8 cellular contexts compared by ENCODE assay signal in the genomic region with DNA sequence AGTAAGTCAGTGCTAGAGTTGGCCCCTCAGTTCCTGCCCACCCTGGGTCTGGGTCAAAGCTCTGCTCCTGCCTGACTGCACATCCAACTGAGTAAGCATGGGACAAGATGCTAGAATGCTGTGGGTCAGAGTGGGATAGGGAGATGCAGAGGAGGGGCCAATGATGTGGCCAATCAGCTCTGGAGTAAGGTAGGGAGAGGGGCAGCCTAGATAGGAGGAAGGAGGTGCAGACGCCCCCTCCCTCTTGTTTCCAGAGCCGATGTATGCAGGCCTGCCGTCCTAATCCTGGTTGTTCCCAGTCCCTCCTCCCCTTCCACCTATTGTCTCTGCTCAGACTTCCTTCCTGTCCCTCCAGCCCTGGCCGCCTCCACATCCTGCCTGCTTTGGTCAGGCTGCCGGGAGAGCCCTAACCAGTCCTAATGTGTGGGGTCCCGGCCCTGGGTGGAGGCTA. TPM values are rescaled to one million over a fixed set of nuclear protein-coding genes. Genes with fewer than 3 reads are reported as not detected.
A peak's percentile ranks its signal among the peaks of the same experiment; 100 is the strongest.
DNase-seq lines count a peak whose midpoint lies in the region; ATAC-seq and TF ChIP-seq lines count a peak whose summit lies in the region.

No MANE protein-coding gene starts in this region.

- H3K9ac ChIP-seq in HUES6 (ENCODE audit: low read length) (peak overlapping the region; percentile 93), iPS-18a (ENCODE audit: low read length) (peak overlapping the region; percentile 71), subcutaneous abdominal adipose tissue (ENCODE audit: low read length in 5 of 5) (peak overlapping the region in 2 of 5 donors; percentile 16 to 21)

- H3K36me3 ChIP-seq in HUES6 (ENCODE audit: control insufficient read depth, insufficient read depth, low read length) (peaks cover 16% of the 10 kb centered on the region), ascending aorta (peaks cover 0 to 5% of the 10 kb centered on the region in 2 donors), iPS-18a (ENCODE audit: control insufficient read depth, low read depth, low read length) (peaks cover 13% of the 10 kb centered on the region), subcutaneous abdominal adipose tissue (ENCODE audit: control insufficient read depth in 5 of 5, insufficient read depth in 5 of 5, low read length in 5 of 5) (peaks cover 0 to 11% (median 0%) of the 10 kb centered on the region in 5 donors)

- ATAC-seq in GM21825 (IDR thresholded peaks at IDR 0.05; ENCODE audit: unreplicated experiment): no peak
- no peak for ATAC-seq in GM18520 (IDR thresholded peaks at IDR 0.05; ENCODE audit: unreplicated experiment)

- intact Hi-C loops in ascending aorta (cut with DNase I): no loop called here

- H3K9me3 ChIP-seq in HUES6 (ENCODE audit: control insufficient read depth, insufficient read depth, low read depth, low read length) (no peaks in the 10 kb centered on the region), ascending aorta (no peaks in the 10 kb centered on the region), iPS-18a (ENCODE audit: control insufficient read depth, low read depth, low read length) (no peaks in the 10 kb centered on the region), subcutaneous abdominal adipose tissue (ENCODE audit: control insufficient read depth in 5 of 5, low read length in 5 of 5) (no peaks in the 10 kb centered on the region)

- no peak for TF ChIP-seq CTCF in ascending aorta (IDR thresholded peaks at IDR 0.05)

- peak overlapping the region; percentile 79; the same call in 1 of the 2 replicates for H3K27ac ChIP-seq in HUES6 (ENCODE audit: low read depth, low read length)
- H3K27ac ChIP-seq in ascending aorta: peak overlapping the region; percentile 80 to 94
- H3K27ac ChIP-seq in iPS-18a (ENCODE audit: low read length): peak overlapping the region; percentile 66
- peak overlapping the region; percentile 87 for H3K27ac ChIP-seq in subcutaneous abdominal adipose tissue (ENCODE audit: low read depth, low read length)

- H3K27me3 ChIP-seq in HUES6 (ENCODE audit: control insufficient read depth, insufficient read depth, low read length) (no peaks in the 10 kb centered on the region), ascending aorta (no peaks in the 10 kb centered on the region), iPS-18a (ENCODE audit: control insufficient read depth, insufficient read depth, low read length) (no peaks in the 10 kb centered on the region), subcutaneous abdominal adipose tissue (ENCODE audit: control insufficient read depth in 5 of 5, insufficient read depth in 4 of 5, low read length in 5 of 5) (peaks cover 0 to 4% (median 0%) of the 10 kb centered on the region in 5 donors)

- peak overlapping the region; percentile 69 for H3K4me3 ChIP-seq in HUES6 (ENCODE audit: low read depth, low read length)
- H3K4me3 ChIP-seq in ascending aorta: peak overlapping the region in 1 of 2 donors; percentile 81
- peak overlapping the region; percentile 64 for H3K4me3 ChIP-seq in iPS-18a (ENCODE audit: low read length)
- H3K4me3 ChIP-seq in subcutaneous abdominal adipose tissue (ENCODE audit: low read depth in 1 of 5, low read length in 5 of 5): peak overlapping the region in 4 of 5 donors; percentile 51 to 68 (median 66)

- peaks cover 33% of the 10 kb centered on the region for H3K4me1 ChIP-seq in HUES6 (ENCODE audit: control insufficient read depth, insufficient read depth, low read length)
- peaks cover 4 to 17% of the 10 kb centered on the region in 2 donors for H3K4me1 ChIP-seq in ascending aorta
- H3K4me1 ChIP-seq in iPS-18a (ENCODE audit: control insufficient read depth, low read depth, low read length): peaks cover 27% of the 10 kb centered on the region
- H3K4me1 ChIP-seq in subcutaneous abdominal adipose tissue (ENCODE audit: control insufficient read depth in 5 of 5, insufficient read depth in 5 of 5, low read length in 5 of 5): peaks cover 3 to 50% (median 21%) of the 10 kb centered on the region in 5 donors

- DNase-seq in ascending aorta (ENCODE audit: low spot score in 2 of 2) (no peak), anterior cingulate cortex (lab: John Stamatoyannopoulos, UW) (no peak), DMS 273 (lab: John Stamatoyannopoulos, UW; ENCODE audit: unreplicated experiment) (no peak)

RNA-seq across cellular contexts. Expression of gene ARAP3, which starts 1.3 kb away (rescaled TPM):
- 55.5 TPM for total RNA-seq in ascending aorta

RNA-seq across cellular contexts. Expression of gene FCHSD1, which starts 29.6 kb away (rescaled TPM):
- 127 TPM for total RNA-seq in ascending aorta

RNA-seq across cellular contexts. Expression of gene RELL2, which starts 44.0 kb away (rescaled TPM):
- total RNA-seq in ascending aorta: 1.4 TPM

RNA-seq across cellular contexts. Expression of gene HDAC3, which starts 44.1 kb away (rescaled TPM):
- 43.4 TPM for total RNA-seq in ascending aorta
